ENCODE assay signal across 8 cellular contexts in genomic region chr20:63864978-63865640, GRCh38. TPM values are rescaled to one million over a fixed set of nuclear protein-coding genes. Genes with fewer than 3 reads are reported as not detected.
DNase-seq lines count a peak whose midpoint lies in the region; ATAC-seq and TF ChIP-seq lines count a peak whose summit lies in the region.

TPD52L2 (plus strand) TSS chr20:63865270; CDS start chr20:63865366, 96 bp downstream.

- H3K4me1 Mint-ChIP-seq in IgD-negative memory B cell: peaks cover 11 to 19% (median 16%) of the 10 kb centered on the region in 3 donors

- H3K4me3 Mint-ChIP-seq in IgD-negative memory B cell: peak within 1 kb of the TSS; percentile 82 to 98 (median 96)

- peaks cover 55% of the 10 kb centered on the region for H3K4me1 ChIP-seq in mononuclear cell (ENCODE audit: insufficient read depth, low read length)

- peak; percentile 99 for DNase-seq in DMS 273 (lab: John Stamatoyannopoulos, UW; ENCODE audit: unreplicated experiment)
- peak; percentile 92 for DNase-seq in OCI-M2 (lab: John Stamatoyannopoulos, UW; ENCODE audit: unreplicated experiment)
- peak; percentile 95 for DNase-seq in activated T-cell treated with anti-CD3 and anti-CD28 coated beads for 4 hours
- DNase-seq in epithelial cell of esophagus (ENCODE audit: low read depth): peak; percentile 100
- peak; percentile 91 to 95 for DNase-seq in stimulated activated CD8-positive, alpha-beta memory T cell treated with anti-CD3 and anti-CD28 coated beads, Interleukin-4, amount 100 ng/mL, for 1 hour (ENCODE audit: low read depth in 2 of 2, low spot score in 1 of 2)

- no peaks in the 10 kb centered on the region for H3K27me3 Mint-ChIP-seq in IgD-negative memory B cell

- TF ChIP-seq CTCF in epithelial cell of esophagus (IDR thresholded peaks at IDR 0.05; ENCODE audit: insufficient read depth, low read depth, low read length, missing control alignments): no peak

- no peaks in the 10 kb centered on the region for H3K9me3 ChIP-seq in mononuclear cell (ENCODE audit: low read depth, low read length)

- peak; percentile 59 for ATAC-seq in GM21528 (IDR thresholded peaks at IDR 0.05; ENCODE audit: low FRiP score, unreplicated experiment)

- peak within 1 kb of the TSS; percentile 87 to 99 (median 98) for H3K27ac Mint-ChIP-seq in IgD-negative memory B cell

- H3K4me3 ChIP-seq in epithelial cell of esophagus (ENCODE audit: low read length) (peak within 1 kb of the TSS; percentile 79), mononuclear cell (ENCODE audit: low read length) (peak within 1 kb of the TSS; percentile 90)

- H3K27me3 ChIP-seq in mononuclear cell (ENCODE audit: insufficient read depth, low read length): no peaks in the 10 kb centered on the region

- peaks cover 4% of the 10 kb centered on the region for H3K36me3 Mint-ChIP-seq in IgD-negative memory B cell

- no peaks in the 10 kb centered on the region for H3K9me3 Mint-ChIP-seq in IgD-negative memory B cell

RNA-seq across cellular contexts. Expression of gene TPD52L2, which starts in this region (rescaled TPM):
- 80.4 TPM for polyA plus RNA-seq in IgD-negative memory B cell
- total RNA-seq in mononuclear cell: 54.8 TPM

Comparison
In these comparisons a context has a peak if more than half of its experiments do, and no peak if none do; other contexts are left out.
1. Peak in every context shown above with its lines: DNase-seq, ATAC-seq and H3K4me3 ChIP-seq.